8 cellular contexts compared by ENCODE assay signal in the genomic region with DNA sequence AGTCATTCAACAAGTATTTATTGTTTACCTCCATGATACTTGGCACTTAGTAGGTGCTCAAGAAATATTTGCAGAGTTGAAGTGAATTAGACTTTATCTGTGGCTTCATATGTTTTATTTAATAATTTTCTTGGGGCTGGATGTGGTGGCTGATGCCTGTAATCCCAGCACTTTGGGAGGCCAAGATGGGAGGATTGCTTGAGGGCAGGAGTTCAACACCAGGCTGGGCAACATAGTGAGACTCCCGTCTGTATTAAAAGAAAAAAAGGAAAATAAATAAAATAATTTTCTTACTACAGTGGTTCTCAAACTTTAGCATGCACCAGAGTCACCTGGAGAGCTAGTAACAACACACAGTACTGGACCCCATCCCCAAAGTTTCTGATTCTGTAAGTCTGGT. TPM values are rescaled to one million over a fixed set of nuclear protein-coding genes. Genes with fewer than 3 reads are reported as not detected.
DNase-seq lines count a peak whose midpoint lies in the region; ATAC-seq, FAIRE-seq and TF ChIP-seq lines count a peak whose summit lies in the region.

No MANE protein-coding gene starts in this region.

- no peaks in the 10 kb centered on the region for H3K79me2 ChIP-seq in HepG2 (ENCODE audit: insufficient read depth, low read length)

- no peak for DNase-seq in activated T-cell treated with anti-CD3 and anti-CD28 coated beads, Interleukin-2, amount 50 U/mL, for 24 hours
- no peak for DNase-seq in activated T-cell treated with anti-CD3 and anti-CD28 coated beads, Interleukin-2, amount 50 U/mL, for 48 hours
- DNase-seq in adrenal gland (no peak), HepG2 (ENCODE audit: low spot score) (no peak), GOT3 (lab: John Stamatoyannopoulos, UW) (no peak), NCI-H510A treated with DMSO at 0.1 percent for 48 hours (lab: John Stamatoyannopoulos, UW) (no peak), Ammon's horn (ENCODE audit: low spot score) (no peak)

- H3K4me1 ChIP-seq in adrenal gland (replicated peaks in 1 of 2), result peaks cover 0 to 12% of the 10 kb centered on the region in 2 donors
- H3K4me1 ChIP-seq in HepG2 (ENCODE audit: insufficient read depth, low read length), result peaks cover 40% of the 10 kb centered on the region
- no peaks in the 10 kb centered on the region for H3K4me1 ChIP-seq in thymus (ENCODE audit: control insufficient read depth, insufficient read depth, low read length)

- peak overlapping the region; percentile 94 for H3K27ac Mint-ChIP-seq in activated T-cell treated with anti-CD3 and anti-CD28 coated beads, Interleukin-2, amount 50 U/mL, for 24 hours

- no peaks in the 10 kb centered on the region for H3K27me3 Mint-ChIP-seq in activated T-cell treated with anti-CD3 and anti-CD28 coated beads, Interleukin-2, amount 50 U/mL, for 24 hours

- H3K4me1 Mint-ChIP-seq in activated T-cell treated with anti-CD3 and anti-CD28 coated beads, Interleukin-2, amount 50 U/mL, for 24 hours (ENCODE audit: low read depth), result peaks cover 14% of the 10 kb centered on the region

- no peak for TF ChIP-seq EP300 in HepG2 (IDR thresholded peaks at IDR 0.05; ENCODE audit: low read depth in 2 of 2, low read length in 2 of 2)
- TF ChIP-seq EP300 in HepG2 (CRISPR knock-in tag; IDR thresholded peaks at IDR 0.05; ENCODE audit: borderline replicate concordance), result no peak

- no TSS peak for BruUV-seq in HepG2 (replicated peaks; lab: Mats Ljungman, UMichigan)

- TF ChIP-seq CTCF in adrenal gland (IDR thresholded peaks at IDR 0.05) (no peak), HepG2 (CRISPR knock-in tag; IDR thresholded peaks at IDR 0.05) (no peak)

- CTCF ChIA-PET in HepG2 (lab: Yijun Ruan, JAX; ENCODE audit: low intra/inter-chr PET ratio, low total read pairs), result no interaction called here

- in situ Hi-C loops in HepG2 (cut with HindIII; ENCODE audit: extremely low pct_ligation_motif_present, low pct_unique_long_range_greater_than_20kb), result no loop called here

- H3K9me3 ChIP-seq in adrenal gland (replicated peaks in 1 of 3) (no peaks in the 10 kb centered on the region), HepG2 (ENCODE audit: low read length) (no peaks in the 10 kb centered on the region), thymus (ENCODE audit: control insufficient read depth) (no peaks in the 10 kb centered on the region)

- H3K27me3 ChIP-seq in adrenal gland (no peaks in the 10 kb centered on the region), HepG2 (ENCODE audit: control insufficient read depth in 1 of 2, insufficient read depth in 2 of 2, low read length in 2 of 2) (no peaks in the 10 kb centered on the region), thymus (ENCODE audit: control insufficient read depth, insufficient read depth) (no peaks in the 10 kb centered on the region)

- H3K4me3 Mint-ChIP-seq in activated T-cell treated with anti-CD3 and anti-CD28 coated beads, Interleukin-2, amount 50 U/mL, for 24 hours, result peak overlapping the region; percentile 88

- H4K20me1 ChIP-seq in HepG2 (ENCODE audit: insufficient read depth, low read length), result no peaks in the 10 kb centered on the region

- H3K27ac ChIP-seq in adrenal gland, result peak overlapping the region in 4 of 5 donors; percentile 85 to 96 (median 90)
- H3K27ac ChIP-seq in HepG2 (ENCODE audit: extremely low read length, insufficient read depth, low read length), result peak overlapping the region; percentile 83
- H3K27ac ChIP-seq in thymus (ENCODE audit: low read depth), result no peak overlapping the region

- intact Hi-C loops in adrenal gland (cut with DNase I) (no loop called here), HepG2 (cut with micrococcal nuclease; ENCODE audit: unreplicated experiment) (loop anchor here (1.0 kb wide), 1 partner anchor 40 kb away; the partner anchor contains the start of gene SNW1)

- 70 to 89% (median 81%) methylated on average over 1 of the region's 1 CpG for WGBS in adrenal gland, 4 donors
- 68% methylated on average over 1 of the region's 1 CpG for WGBS in HepG2 (ENCODE audit: low lambda C conversion rate)
- 97% methylated on average over 1 of the region's 1 CpG for WGBS in thymus

- no peak for ATAC-seq in HepG2

- peak overlapping the region; percentile 98 for H3K4me2 ChIP-seq in HepG2 (ENCODE audit: low read depth, low read length)

- H3K9ac ChIP-seq in HepG2 (ENCODE audit: insufficient read depth, low read depth, low read length), result peak overlapping the region; percentile 85

- POLR2A ChIA-PET in HepG2 (lab: Yijun Ruan, JAX), result interaction anchor here (1.5 to 2.0 kb wide), 2 partner anchors 10 to 39 kb away, joined by 7 read pairs; partner anchors contain the start of gene SNW1

- no peak for TF ChIP-seq RAD21 in HepG2 (CRISPR knock-in tag; IDR thresholded peaks at IDR 0.05)

- H2AFZ ChIP-seq in HepG2 (ENCODE audit: low read length), result no peak overlapping the region

- FAIRE-seq in HepG2 (lab: Jason Lieb, UNC), result no peak

- TF ChIP-seq POLR2A in adrenal gland (IDR thresholded peaks at IDR 0.05), result no peak
- TF ChIP-seq POLR2A in HepG2 (IDR thresholded peaks at IDR 0.05; ENCODE audit: insufficient read depth in 1 of 2, low read depth in 2 of 2, low read length in 2 of 2), result no peak

- H3K36me3 ChIP-seq in adrenal gland (replicated peaks in 1 of 2) (no peaks in the 10 kb centered on the region), HepG2 (replicated peaks in 1 of 2; ENCODE audit: control insufficient read depth in 1 of 2, insufficient read depth in 2 of 2, low read length in 2 of 2) (no peaks in the 10 kb centered on the region), thymus (ENCODE audit: control insufficient read depth, insufficient read depth) (no peaks in the 10 kb centered on the region)

- peaks cover 4% of the 10 kb centered on the region for H3K36me3 Mint-ChIP-seq in activated T-cell treated with anti-CD3 and anti-CD28 coated beads, Interleukin-2, amount 50 U/mL, for 24 hours (ENCODE audit: low read depth)

- H3K9me3 Mint-ChIP-seq in activated T-cell treated with anti-CD3 and anti-CD28 coated beads, Interleukin-2, amount 50 U/mL, for 24 hours, result no peaks in the 10 kb centered on the region

- peak overlapping the region in 2 of 4 donors; percentile 64 for H3K4me3 ChIP-seq in adrenal gland
- H3K4me3 ChIP-seq in HepG2 (replicated peaks in 1 of 3; ENCODE audit: insufficient read depth in 1 of 3, low read depth in 2 of 3, low read length in 3 of 3), result peak overlapping the region; percentile 69 to 94 (median 84)
- peak overlapping the region; percentile 93 for H3K4me3 ChIP-seq in thymus (ENCODE audit: low read length)

RNA-seq across cellular contexts. Expression of gene ADCK1, which starts 0.9 kb away (rescaled TPM):
- total RNA-seq in adrenal gland (10 to 100 TPM in 2 of 8 donors, 1 to 10 TPM in 6; 7.5 to 10.5 (median 9.9) TPM), HepG2 (2016; rRNA removed; fragmentation: Illumina TruSeq; extraction: Trizol) (2.1 and 3.9 TPM in 2 replicates)
- polyA plus RNA-seq in adrenal gland (10 to 100 TPM in 2 of 3 donors, 1 to 10 TPM in 1; 5.9 to 18.1 (median 10.8) TPM), HepG2 (2011; rRNA removed) (6.3 and 6.8 TPM in 2 replicates), thymus (8.7 TPM)
- total RNA-seq in HepG2 (2016; cell fraction: cytosol; rRNA removed; fragmentation: Illumina TruSeq; extraction: Trizol; ENCODE audit: low read depth), result 1.1 and 1.2 TPM in 2 replicates
- total RNA-seq in HepG2 (2016; cell fraction: insoluble cytoplasmic fraction; rRNA removed; fragmentation: Illumina TruSeq; extraction: Trizol), result 1.9 and 4.5 TPM in 2 replicates
- 1.4 TPM in 2 replicates for total RNA-seq in HepG2 (2016; cell fraction: membrane; rRNA removed; fragmentation: Illumina TruSeq; extraction: Trizol)
- total RNA-seq in HepG2 (2016; cell fraction: nucleus; rRNA removed; fragmentation: Illumina TruSeq; extraction: Trizol), result 5.3 and 6.0 TPM in 2 replicates
- polyA plus RNA-seq in HepG2 (2011; cell fraction: cytosol; rRNA removed), result 4.5 and 4.6 TPM in 2 replicates
- 24.8 and 27.0 TPM in 2 replicates for polyA plus RNA-seq in HepG2 (2011; cell fraction: nucleus; rRNA removed)
- polyA plus RNA-seq in HepG2 (2012), result 2.4 and 3.8 TPM in 2 replicates
- 0.55 and 0.59 TPM in 2 replicates for polyA plus RNA-seq in HepG2 (2016; cell fraction: cytosol; fragmentation: Illumina TruSeq; extraction: Trizol; ENCODE audit: low read depth)
- 2.4 and 2.5 TPM in 2 replicates for polyA plus RNA-seq in HepG2 (2016; cell fraction: insoluble cytoplasmic fraction; fragmentation: Illumina TruSeq; extraction: Trizol; ENCODE audit: low read depth)
- 1.4 and 1.6 TPM in 2 replicates for polyA plus RNA-seq in HepG2 (2016; cell fraction: membrane; fragmentation: Illumina TruSeq; extraction: Trizol; ENCODE audit: low read depth)
- 9.5 and 12.3 TPM in 2 replicates for polyA plus RNA-seq in HepG2 (2016; cell fraction: nucleus; fragmentation: Illumina TruSeq; extraction: Trizol; ENCODE audit: insufficient read depth, low read depth)
- 5.5 and 15.7 TPM in 2 replicates for polyA minus RNA-seq in HepG2 (2011; rRNA and poly(A)+ RNA removed; ENCODE audit: low replicate concordance)
- polyA minus RNA-seq in HepG2 (2011; cell fraction: cytosol; rRNA and poly(A)+ RNA removed), result 1.1 and 2.1 TPM in 2 replicates
- polyA minus RNA-seq in HepG2 (2011; cell fraction: nucleus; rRNA and poly(A)+ RNA removed), result 2.7 and 11.4 TPM in 2 replicates

RNA-seq across cellular contexts. Expression of gene SNW1, which starts 39.9 kb away (rescaled TPM):
- total RNA-seq in adrenal gland (10 to 100 TPM; 32.8 to 67.5 (median 53.6) TPM), HepG2 (2016; rRNA removed; fragmentation: Illumina TruSeq; extraction: Trizol) (65.8 and 103 TPM in 2 replicates)
- polyA plus RNA-seq in adrenal gland (10 to 100 TPM; 24.2 to 85.0 (median 30.4) TPM), HepG2 (2011; rRNA removed) (19.8 and 23.2 TPM in 2 replicates), thymus (54.9 TPM)
- total RNA-seq in HepG2 (2016; cell fraction: cytosol; rRNA removed; fragmentation: Illumina TruSeq; extraction: Trizol; ENCODE audit: low read depth), result 8.7 and 10.7 TPM in 2 replicates
- 69.8 and 98.6 TPM in 2 replicates for total RNA-seq in HepG2 (2016; cell fraction: insoluble cytoplasmic fraction; rRNA removed; fragmentation: Illumina TruSeq; extraction: Trizol)
- total RNA-seq in HepG2 (2016; cell fraction: membrane; rRNA removed; fragmentation: Illumina TruSeq; extraction: Trizol), result 20.1 and 24.8 TPM in 2 replicates
- total RNA-seq in HepG2 (2016; cell fraction: nucleus; rRNA removed; fragmentation: Illumina TruSeq; extraction: Trizol), result 49.6 and 52.1 TPM in 2 replicates
- 11.7 and 16.1 TPM in 2 replicates for polyA plus RNA-seq in HepG2 (2011; cell fraction: cytosol; rRNA removed)
- 15.7 and 16.5 TPM in 2 replicates for polyA plus RNA-seq in HepG2 (2011; cell fraction: nucleus; rRNA removed)
- polyA plus RNA-seq in HepG2 (2012), result 44.9 and 47.3 TPM in 2 replicates
- 7.0 and 8.4 TPM in 2 replicates for polyA plus RNA-seq in HepG2 (2016; cell fraction: cytosol; fragmentation: Illumina TruSeq; extraction: Trizol; ENCODE audit: low read depth)
- polyA plus RNA-seq in HepG2 (2016; cell fraction: insoluble cytoplasmic fraction; fragmentation: Illumina TruSeq; extraction: Trizol; ENCODE audit: low read depth), result 113 and 115 TPM in 2 replicates
- polyA plus RNA-seq in HepG2 (2016; cell fraction: membrane; fragmentation: Illumina TruSeq; extraction: Trizol; ENCODE audit: low read depth), result 16.1 and 16.3 TPM in 2 replicates
- 64.6 and 65.0 TPM in 2 replicates for polyA plus RNA-seq in HepG2 (2016; cell fraction: nucleus; fragmentation: Illumina TruSeq; extraction: Trizol; ENCODE audit: insufficient read depth, low read depth)
- polyA minus RNA-seq in HepG2 (2011; rRNA and poly(A)+ RNA removed; ENCODE audit: low replicate concordance), result 8.0 and 14.1 TPM in 2 replicates
- 19.6 and 26.3 TPM in 2 replicates for polyA minus RNA-seq in HepG2 (2011; cell fraction: cytosol; rRNA and poly(A)+ RNA removed)
- 26.9 and 29.6 TPM in 2 replicates for polyA minus RNA-seq in HepG2 (2011; cell fraction: nucleus; rRNA and poly(A)+ RNA removed)
